In the genomic region with DNA sequence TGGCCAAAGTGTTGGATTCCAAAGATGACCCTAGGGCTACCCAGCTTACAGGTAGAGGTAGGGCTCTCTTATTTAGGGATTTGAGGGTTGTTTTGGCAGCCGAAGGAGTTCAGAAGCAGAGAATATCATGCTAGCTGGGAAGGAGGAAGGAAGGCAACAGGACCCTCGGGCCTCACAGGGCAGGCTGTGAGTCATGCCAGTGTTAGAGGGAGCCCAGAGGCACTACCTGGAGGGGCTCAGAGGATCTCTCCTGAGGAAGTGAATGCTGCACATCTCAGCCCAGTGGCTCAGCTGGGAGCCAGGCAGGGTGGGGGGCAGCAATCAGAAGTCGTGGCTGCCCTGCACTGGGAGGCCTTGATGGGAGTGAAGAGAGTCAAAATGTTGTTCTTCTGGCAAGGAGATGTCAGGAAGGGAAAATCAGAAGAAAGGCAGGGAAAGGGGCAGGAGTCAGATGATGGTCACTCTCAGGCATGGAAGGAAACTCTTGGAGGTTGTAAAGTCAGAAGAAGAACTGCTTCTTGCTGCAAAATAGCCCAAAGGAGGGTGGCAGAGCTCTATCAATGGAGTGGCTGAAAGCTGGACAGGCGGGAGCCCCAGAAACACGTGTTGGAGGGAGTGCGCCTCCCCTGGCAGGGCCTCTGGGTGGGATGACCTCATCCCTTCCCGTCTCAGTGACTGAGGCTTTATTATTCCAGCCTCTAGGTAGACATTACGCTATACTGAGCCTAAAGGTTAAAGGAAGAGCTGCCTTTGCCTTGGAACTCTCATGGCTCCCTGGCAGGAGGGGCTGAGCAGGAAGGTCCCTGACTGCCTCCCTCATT, we compare ENCODE assay signal across 1 cellular context.
TF ChIP-seq lines count a peak whose summit lies in the region.

No MANE protein-coding gene starts in this region.

TF ChIP-seq in GM23338, 12 proteins besides CTCF, POLR2A, EP300 and RAD21 (continued from another document):
- TF ChIP-seq, protein P1, sequence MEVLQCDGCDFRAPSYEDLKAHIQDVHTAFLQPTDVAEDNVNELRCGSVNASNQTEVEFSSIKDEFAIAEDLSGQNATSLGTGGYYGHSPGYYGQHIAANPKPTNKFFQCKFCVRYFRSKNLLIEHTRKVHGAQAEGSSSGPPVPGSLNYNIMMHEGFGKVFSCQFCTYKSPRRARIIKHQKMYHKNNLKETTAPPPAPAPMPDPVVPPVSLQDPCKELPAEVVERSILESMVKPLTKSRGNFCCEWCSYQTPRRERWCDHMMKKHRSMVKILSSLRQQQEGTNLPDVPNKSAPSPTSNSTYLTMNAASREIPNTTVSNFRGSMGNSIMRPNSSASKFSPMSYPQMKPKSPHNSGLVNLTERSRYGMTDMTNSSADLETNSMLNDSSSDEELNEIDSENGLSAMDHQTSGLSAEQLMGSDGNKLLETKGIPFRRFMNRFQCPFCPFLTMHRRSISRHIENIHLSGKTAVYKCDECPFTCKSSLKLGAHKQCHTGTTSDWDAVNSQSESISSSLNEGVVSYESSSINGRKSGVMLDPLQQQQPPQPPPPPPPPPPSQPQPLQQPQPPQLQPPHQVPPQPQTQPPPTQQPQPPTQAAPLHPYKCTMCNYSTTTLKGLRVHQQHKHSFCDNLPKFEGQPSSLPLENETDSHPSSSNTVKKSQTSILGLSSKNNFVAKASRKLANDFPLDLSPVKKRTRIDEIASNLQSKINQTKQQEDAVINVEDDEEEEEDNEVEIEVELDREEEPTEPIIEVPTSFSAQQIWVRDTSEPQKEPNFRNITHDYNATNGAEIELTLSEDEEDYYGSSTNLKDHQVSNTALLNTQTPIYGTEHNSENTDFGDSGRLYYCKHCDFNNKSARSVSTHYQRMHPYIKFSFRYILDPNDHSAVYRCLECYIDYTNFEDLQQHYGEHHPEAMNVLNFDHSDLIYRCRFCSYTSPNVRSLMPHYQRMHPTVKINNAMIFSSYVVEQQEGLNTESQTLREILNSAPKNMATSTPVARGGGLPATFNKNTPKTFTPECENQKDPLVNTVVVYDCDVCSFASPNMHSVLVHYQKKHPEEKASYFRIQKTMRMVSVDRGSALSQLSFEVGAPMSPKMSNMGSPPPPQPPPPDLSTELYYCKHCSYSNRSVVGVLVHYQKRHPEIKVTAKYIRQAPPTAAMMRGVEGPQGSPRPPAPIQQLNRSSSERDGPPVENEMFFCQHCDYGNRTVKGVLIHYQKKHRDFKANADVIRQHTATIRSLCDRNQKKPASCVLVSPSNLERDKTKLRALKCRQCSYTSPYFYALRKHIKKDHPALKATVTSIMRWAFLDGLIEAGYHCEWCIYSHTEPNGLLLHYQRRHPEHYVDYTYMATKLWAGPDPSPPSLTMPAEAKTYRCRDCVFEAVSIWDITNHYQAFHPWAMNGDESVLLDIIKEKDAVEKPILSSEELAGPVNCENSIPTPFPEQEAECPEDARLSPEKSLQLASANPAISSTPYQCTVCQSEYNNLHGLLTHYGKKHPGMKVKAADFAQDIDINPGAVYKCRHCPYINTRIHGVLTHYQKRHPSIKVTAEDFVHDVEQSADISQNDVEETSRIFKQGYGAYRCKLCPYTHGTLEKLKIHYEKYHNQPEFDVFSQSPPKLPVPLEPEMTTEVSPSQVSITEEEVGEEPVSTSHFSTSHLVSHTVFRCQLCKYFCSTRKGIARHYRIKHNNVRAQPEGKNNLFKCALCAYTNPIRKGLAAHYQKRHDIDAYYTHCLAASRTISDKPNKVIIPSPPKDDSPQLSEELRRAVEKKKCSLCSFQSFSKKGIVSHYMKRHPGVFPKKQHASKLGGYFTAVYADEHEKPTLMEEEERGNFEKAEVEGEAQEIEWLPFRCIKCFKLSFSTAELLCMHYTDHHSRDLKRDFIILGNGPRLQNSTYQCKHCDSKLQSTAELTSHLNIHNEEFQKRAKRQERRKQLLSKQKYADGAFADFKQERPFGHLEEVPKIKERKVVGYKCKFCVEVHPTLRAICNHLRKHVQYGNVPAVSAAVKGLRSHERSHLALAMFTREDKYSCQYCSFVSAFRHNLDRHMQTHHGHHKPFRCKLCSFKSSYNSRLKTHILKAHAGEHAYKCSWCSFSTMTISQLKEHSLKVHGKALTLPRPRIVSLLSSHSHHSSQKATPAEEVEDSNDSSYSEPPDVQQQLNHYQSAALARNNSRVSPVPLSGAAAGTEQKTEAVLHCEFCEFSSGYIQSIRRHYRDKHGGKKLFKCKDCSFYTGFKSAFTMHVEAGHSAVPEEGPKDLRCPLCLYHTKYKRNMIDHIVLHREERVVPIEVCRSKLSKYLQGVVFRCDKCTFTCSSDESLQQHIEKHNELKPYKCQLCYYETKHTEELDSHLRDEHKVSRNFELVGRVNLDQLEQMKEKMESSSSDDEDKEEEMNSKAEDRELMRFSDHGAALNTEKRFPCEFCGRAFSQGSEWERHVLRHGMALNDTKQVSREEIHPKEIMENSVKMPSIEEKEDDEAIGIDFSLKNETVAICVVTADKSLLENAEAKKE (CRISPR knock-in tag; IDR thresholded peaks at IDR 0.05) = no peak
